In genomic region chr15:23039151-23039916, GRCh38 we compare ENCODE assay signal across 8 cellular contexts. TPM values are rescaled to one million over a fixed set of nuclear protein-coding genes. Genes with fewer than 3 reads are reported as not detected.
DNase-seq lines count a peak whose midpoint lies in the region; ATAC-seq and TF ChIP-seq lines count a peak whose summit lies in the region.

Gene TUBGCP5, minus strand, starts transcription at chr15:23039569. Its CDS starts 26 bp downstream, at chr15:23039543.

- peak; percentile 92 for DNase-seq in HFF-Myc (ENCODE audit: extremely low read depth, low read depth)
- peak; percentile 97 for DNase-seq in MV-4-11 (lab: John Stamatoyannopoulos, UW)
- peak; percentile 94 to 99 for DNase-seq in SJSA1 (ENCODE audit: low read depth in 1 of 2, low spot score in 2 of 2)
- DNase-seq in activated naive CD4-positive, alpha-beta T cell (lab: John Stamatoyannopoulos, UW), result peak; percentile 83 to 92 (median 92)

- H3K36me3 ChIP-seq in SJSA1 (peaks cover 40% of the 10 kb centered on the region), gastroesophageal sphincter (peaks cover 0 to 27% of the 10 kb centered on the region in 2 donors), neutrophil (no peaks in the 10 kb centered on the region)

- ATAC-seq in gastroesophageal sphincter, result peak; percentile 98

- H3K27ac ChIP-seq in SJSA1 (peak within 1 kb of the TSS; percentile 57), gastroesophageal sphincter (peak within 1 kb of the TSS; percentile 45 to 92 (median 88)), neutrophil (no peak within 1 kb of the TSS)

- H3K4me3 ChIP-seq in GM08714 (ENCODE audit: low read length) (peak within 1 kb of the TSS; percentile 90), HFF-Myc (replicated peaks; ENCODE audit: low read depth, low read length) (peak within 1 kb of the TSS; percentile 70), SJSA1 (peak within 1 kb of the TSS; percentile 94), gastroesophageal sphincter (peak within 1 kb of the TSS; percentile 50 to 88), neutrophil (ENCODE audit: low read depth in 1 of 2, low read length in 1 of 2) (peak within 1 kb of the TSS; percentile 65 to 72)

- H3K27me3 ChIP-seq in SJSA1 (replicated peaks) (no peaks in the 10 kb centered on the region), gastroesophageal sphincter (no peaks in the 10 kb centered on the region), neutrophil (peaks cover 17% of the 10 kb centered on the region)

- peak; percentile 89 to 91 for TF ChIP-seq POLR2A in gastroesophageal sphincter (IDR thresholded peaks at IDR 0.05)

- peaks cover 8% of the 10 kb centered on the region for H3K4me1 ChIP-seq in SJSA1 (replicated peaks)
- H3K4me1 ChIP-seq in gastroesophageal sphincter, result peaks cover 0 to 25% (median 7%) of the 10 kb centered on the region in 3 donors
- peaks cover 12 to 13% of the 10 kb centered on the region in 2 experiments for H3K4me1 ChIP-seq in neutrophil (ENCODE audit: control insufficient read depth in 1 of 2, insufficient read depth in 1 of 2, low read depth in 1 of 2, low read length in 1 of 2)

- TF ChIP-seq CTCF in HFF-Myc (IDR thresholded peaks at IDR 0.05; ENCODE audit: low read depth, low read length, missing control alignments) (no peak), gastroesophageal sphincter (IDR thresholded peaks at IDR 0.05) (peak in 3 of 4 experiments; percentile 59 to 78 (median 76)), neutrophil (IDR thresholded peaks at IDR 0.05) (no peak), subcutaneous adipose tissue (IDR thresholded peaks at IDR 0.05; ENCODE audit: low read depth) (no peak)

- H3K9me3 ChIP-seq in SJSA1 (replicated peaks), result no peaks in the 10 kb centered on the region
- H3K9me3 ChIP-seq in gastroesophageal sphincter, result no peaks in the 10 kb centered on the region
- H3K9me3 ChIP-seq in neutrophil, result no peaks in the 10 kb centered on the region

- TF ChIP-seq EP300 in gastroesophageal sphincter (IDR thresholded peaks at IDR 0.05), result no peak

- WGBS in gastroesophageal sphincter (ENCODE audit: low coverage in 1 of 2), 2 donors, result no CpG with 5 or more reads among the region's 92 CpGs

RNA-seq across cellular contexts. Expression of gene TUBGCP5, which starts in this region (rescaled TPM):
- 21.2 and 42.3 TPM in 2 replicates for total RNA-seq in SJSA1 (2014; rRNA removed; shearing (Covaris generic))
- total RNA-seq in gastroesophageal sphincter, result 10 to 100 TPM; 12.7 to 25.3 (median 21.7) TPM
- total RNA-seq in subcutaneous adipose tissue, result 10 to 100 TPM; 17.7 to 30.7 (median 27.0) TPM

Comparison
In these comparisons a context has a peak if more than half of its experiments do, and no peak if none do; other contexts are left out.
1. CTCF ChIP-seq: peak in gastroesophageal sphincter (3 of 4); none in HFF-Myc (single experiment), neutrophil (single experiment) and subcutaneous adipose tissue (single experiment).
2. Peak in every context shown above with its lines, with median percentiles within 50 percentile points of each other: H3K4me3 ChIP-seq and DNase-seq.